In the genomic region with DNA sequence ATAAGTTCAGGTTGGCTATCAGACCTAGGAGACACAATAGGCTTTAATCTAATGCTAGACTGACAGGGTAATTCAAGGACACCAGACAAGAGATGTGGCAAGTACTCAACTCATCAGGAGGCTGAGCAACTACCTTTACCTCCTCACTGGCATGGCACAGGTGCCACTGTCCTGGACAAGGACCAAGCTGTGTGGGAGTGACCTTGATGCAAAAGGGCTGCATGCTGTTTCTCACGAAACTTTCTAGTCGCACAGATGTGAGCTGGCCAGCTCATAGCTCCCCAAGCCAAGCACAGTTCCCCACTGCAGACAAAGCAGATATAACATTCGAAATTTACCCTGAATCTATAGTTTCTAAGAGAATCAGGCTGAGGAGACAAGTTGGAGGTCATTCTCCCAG, we compare ENCODE assay signal across 28 cellular contexts.
DNase-seq lines count a peak whose midpoint lies in the region; ATAC-seq, FAIRE-seq and TF ChIP-seq lines count a peak whose summit lies in the region.
"Had no signal": no experiment of that assay in that cellular context is flagged by ENCODE, and none has a peak within 500 bp of the region (broad histone marks: within the 10 kb centered on the region; RNA-seq: fewer than 3 reads in every experiment).

No MANE protein-coding gene starts in this region.

- H2BK5ac ChIP-seq in H1 (ENCODE audit: low read depth, low read length) = no peak overlapping the region

- H3K27ac ChIP-seq in H1 (ENCODE audit: low read depth, low read length) (no peak overlapping the region), pancreas (no peak overlapping the region)
- H3K27ac ChIP-seq: BLaER1 had no signal

- no peak overlapping the region for H3K18ac ChIP-seq in H1 (ENCODE audit: extremely low read depth, low read length)

- H3K27me3 ChIP-seq in H1 (replicated peaks in 1 of 4; ENCODE audit: control insufficient read depth in 3 of 4, extremely low read depth in 1 of 4, insufficient read depth in 3 of 4, low read length in 3 of 4) = no peaks in the 10 kb centered on the region; a peak in 1 of 7 replicates
- H3K27me3 ChIP-seq in pancreas = no peaks in the 10 kb centered on the region
- H3K27me3 ChIP-seq: BE2C, BLaER1 had no signal

- H3K4me3 ChIP-seq in H1 (ENCODE audit: extremely low read depth in 1 of 4, insufficient read depth in 2 of 4, low read depth in 3 of 4, low read length in 4 of 4) (no peak overlapping the region), pancreas (no peak overlapping the region)
- H3K4me3 ChIP-seq: BLaER1, GM12878 had no signal

- WGBS in H1 (ENCODE audit: extremely low coverage in 1 of 2, insufficient coverage in 1 of 2, insufficient read length in 1 of 2, insufficient replicate concordance in 2 of 2, low coverage in 1 of 2, low lambda C conversion rate in 2 of 2, missing lambda C conversion rate in 1 of 2), 2 experiments = 81% methylated on average over 3 of the region's 3 CpGs; no CpG with 5 or more reads in 1 of the 2 experiments
- 23 to 37% methylated on average over 3 of the region's 3 CpGs for WGBS in pancreas, 2 donors

- H2BK15ac ChIP-seq in H1 (ENCODE audit: low read length) = peak overlapping the region; percentile 93

- H3K4me1 ChIP-seq in H1 (replicated peaks in 1 of 4; ENCODE audit: control insufficient read depth in 3 of 4, insufficient read depth in 4 of 4, low read length in 3 of 4) (peaks cover 0 to 12% (median 3%) of the 10 kb centered on the region in 4 experiments; a peak in 3 of 7 replicates), pancreas (peaks cover 0 to 5% (median 0%) of the 10 kb centered on the region in 3 donors)

- POLR2A ChIA-PET in WTC11 (lab: Charles Lee) = no interaction called here
- POLR2A ChIA-PET in H1 (lab: Charles Lee; ENCODE audit: partially characterized antibody) = no interaction called here

- H3K4me3 Mint-ChIP-seq in WTC11 (no peak overlapping the region), progenitor cell of endocrine pancreas (ENCODE audit: low read depth) (no peak overlapping the region)
- H3K4me3 Mint-ChIP-seq in T-helper 2 cell treated with Interferon-gamma antibody and Interleukin-4, amounts not matched to agents 5 μg/mL and 100 μg/mL, for 36 hours = no peak overlapping the region
- H3K4me3 Mint-ChIP-seq: CD14-positive monocyte; CD4-positive, alpha-beta memory T cell; CD4-positive, CD25-positive, alpha-beta regulatory T cell; CD8-positive, alpha-beta memory T cell had no signal

- no peak overlapping the region for H4K5ac ChIP-seq in H1 (ENCODE audit: insufficient read length, low read depth, low read length)

- H3K4me2 ChIP-seq in H1 (ENCODE audit: insufficient read depth in 1 of 2, low read depth in 2 of 2, low read length in 2 of 2) = no peak overlapping the region

- H4K8ac ChIP-seq in H1 (ENCODE audit: extremely low read depth, insufficient read depth, low read length) = no peak overlapping the region

- H3K79me2 ChIP-seq in H1 (ENCODE audit: control insufficient read depth in 1 of 2, insufficient read depth in 2 of 2, low read length in 2 of 2) = no peaks in the 10 kb centered on the region

- H3K79me1 ChIP-seq in H1 (ENCODE audit: low read depth, low read length) = no peaks in the 10 kb centered on the region

- H2AK5ac ChIP-seq in H1 (ENCODE audit: low read depth, low read length) = no peak overlapping the region

- TF ChIP-seq CTCF in WTC11 (IDR thresholded peaks at IDR 0.05) (no peak), H1 (IDR thresholded peaks at IDR 0.05; ENCODE audit: control extremely low read depth in 1 of 3, insufficient read depth in 1 of 3, low read depth in 1 of 3, low read length in 3 of 3) (no peak), pancreas (IDR thresholded peaks at IDR 0.05) (no peak), progenitor cell of endocrine pancreas (IDR thresholded peaks at IDR 0.05; ENCODE audit: unreplicated experiment) (no peak)

- no peak overlapping the region for H2BK120ac ChIP-seq in H1 (replicated peaks; ENCODE audit: low read depth, low read length)

- no peak for TF ChIP-seq RAD21 in H1 (IDR thresholded peaks at IDR 0.05 in 1 of 2, conservative IDR thresholded peaks at IDR 0.05 in 1 of 2; ENCODE audit: low read depth in 2 of 2, low read length in 2 of 2)

- no peak for TF ChIP-seq EP300 in H1 (IDR thresholded peaks at IDR 0.05; ENCODE audit: borderline replicate concordance in 1 of 2, low read depth in 2 of 2, low read length in 2 of 2)

- no peaks in the 10 kb centered on the region for H3K9me3 ChIP-seq in H1 (ENCODE audit: insufficient read depth in 2 of 2, low read depth in 1 of 2, low read length in 1 of 2)
- no peaks in the 10 kb centered on the region for H3K9me3 ChIP-seq in pancreas
- H3K9me3 ChIP-seq: BE2C, BLaER1 had no signal

- FAIRE-seq in H1 (lab: Jason Lieb, UNC) (no peak), pancreas (lab: Jason Lieb, UNC) (no peak)
- FAIRE-seq: A204.1, GM12878, GM12892, GM18507 had no signal

- H2AFZ ChIP-seq in H1 (ENCODE audit: low read length) = no peak overlapping the region

- no peak for DNase-seq in WTC11 (ENCODE audit: low spot score)
- no peak for DNase-seq in H1 (ENCODE audit: low read depth in 1 of 2, low spot score in 2 of 2)
- peak in 4 of 6 donors; percentile 18 to 47 (median 29) for DNase-seq in pancreas
- no peak for DNase-seq in progenitor cell of endocrine pancreas (ENCODE audit: low spot score, unreplicated experiment)
- no peak for DNase-seq in T-helper 2 cell treated with Interferon-gamma antibody and Interleukin-4, amounts not matched to agents 5 μg/mL and 100 μg/mL, for 36 hours (ENCODE audit: low spot score)
- DNase-seq: 8988T; ACHN; BE2C; C1 segment of cervical spinal cord; CD4-positive, alpha-beta memory T cell; CD4-positive, CD25-positive, alpha-beta regulatory T cell; CD8-positive, alpha-beta memory T cell; COR-L47; DMS 273 treated with DMSO at 0.1 percent for 48 hours; DMS153; DMS53; DMS79; DND-41; EL; GDM1 had no signal

- H2BK20ac ChIP-seq in H1 (ENCODE audit: low read length) = no peak overlapping the region

- ATAC-seq in WTC11 = peak; percentile 17; the same call in 1 of the 2 replicates
- peak; percentile 60 to 88 (median 72) for ATAC-seq in pancreas
- no peak for ATAC-seq in HG02588 (IDR thresholded peaks at IDR 0.05; ENCODE audit: unreplicated experiment)
- no peak for ATAC-seq in activated CD4-positive, CD25-positive, alpha-beta regulatory T cell treated with anti-CD3 and anti-CD28 coated beads, Interleukin-2, amount 50 U/mL, for 24 hours
- ATAC-seq: GM12878 had no signal

- CTCF ChIA-PET in WTC11 (lab: Charles Lee) = interaction anchor here (1.5 kb wide), 1 partner anchor 14 kb away, joined by 4 read pairs; no protein-coding TSS in a partner anchor
- CTCF ChIA-PET in H1 (lab: Charles Lee; ENCODE audit: partially characterized antibody) = interaction anchor here (0.6 kb wide), 1 partner anchor 49 kb away, joined by 3 read pairs; no protein-coding TSS in a partner anchor

- H3K27ac Mint-ChIP-seq in WTC11 (no peak overlapping the region), progenitor cell of endocrine pancreas (no peak overlapping the region)
- H3K27ac Mint-ChIP-seq in T-helper 2 cell treated with Interferon-gamma antibody and Interleukin-4, amounts not matched to agents 5 μg/mL and 100 μg/mL, for 36 hours = no peak overlapping the region
- H3K27ac Mint-ChIP-seq: CD14-positive monocyte; CD4-positive, alpha-beta memory T cell; CD4-positive, CD25-positive, alpha-beta regulatory T cell; CD8-positive, alpha-beta memory T cell had no signal

- H3K36me3 ChIP-seq in H1 (ENCODE audit: control insufficient read depth in 2 of 4, insufficient read depth in 4 of 4, low read length in 3 of 4) (no peaks in the 10 kb centered on the region), pancreas (no peaks in the 10 kb centered on the region)
- H3K36me3 ChIP-seq: BE2C, BLaER1 had no signal

- H3K56ac ChIP-seq in H1 (replicated peaks; ENCODE audit: insufficient read length, low read depth, low read length) = no peak overlapping the region

- no peak overlapping the region for H3K14ac ChIP-seq in H1 (ENCODE audit: insufficient read length)

- intact Hi-C loops in pancreas (cut with DNase I) = no loop called here

- H3K9ac ChIP-seq in H1 (replicated peaks in 1 of 4; ENCODE audit: extremely low read depth in 1 of 4, low read depth in 3 of 4, low read length in 3 of 4) = no peak overlapping the region
- H3K9ac ChIP-seq: BLaER1 had no signal

- no peak overlapping the region for H3K4ac ChIP-seq in H1 (replicated peaks; ENCODE audit: insufficient read length, low read depth, low read length)

- peaks cover 2% of the 10 kb centered on the region; the same call in 1 of the 2 replicates for H3K23me2 ChIP-seq in H1 (ENCODE audit: low read depth, low read length)

- H4K20me1 ChIP-seq in H1 (replicated peaks in 1 of 2; ENCODE audit: control insufficient read depth in 1 of 2, insufficient read depth in 2 of 2, low read length in 2 of 2) = no peaks in the 10 kb centered on the region
- H4K20me1 ChIP-seq: BLaER1 had no signal

- H3K4me1 Mint-ChIP-seq in WTC11 (peaks cover 38% of the 10 kb centered on the region), progenitor cell of endocrine pancreas (ENCODE audit: low read depth) (no peaks in the 10 kb centered on the region)
- H3K4me1 Mint-ChIP-seq in T-helper 2 cell treated with Interferon-gamma antibody and Interleukin-4, amounts not matched to agents 5 μg/mL and 100 μg/mL, for 36 hours (ENCODE audit: low read depth) = no peaks in the 10 kb centered on the region
- H3K4me1 Mint-ChIP-seq: CD14-positive monocyte; CD4-positive, alpha-beta memory T cell; CD4-positive, CD25-positive, alpha-beta regulatory T cell; CD8-positive, alpha-beta memory T cell had no signal

- no peak overlapping the region for H3K23ac ChIP-seq in H1 (ENCODE audit: insufficient read length)

- no peak for TF ChIP-seq POLR2A in H1 (IDR thresholded peaks at IDR 0.05; ENCODE audit: control extremely low read depth in 1 of 2, low read depth in 2 of 2, low read length in 2 of 2)

- H3K9me3 Mint-ChIP-seq in WTC11 = no peaks in the 10 kb centered on the region; the same call in 1 of the 2 replicates
- no peaks in the 10 kb centered on the region for H3K9me3 Mint-ChIP-seq in progenitor cell of endocrine pancreas (ENCODE audit: low read depth)
- no peaks in the 10 kb centered on the region for H3K9me3 Mint-ChIP-seq in T-helper 2 cell treated with Interferon-gamma antibody and Interleukin-4, amounts not matched to agents 5 μg/mL and 100 μg/mL, for 36 hours
- H3K9me3 Mint-ChIP-seq: CD4-positive, alpha-beta memory T cell; CD8-positive, alpha-beta memory T cell had no signal

- no peak overlapping the region for H4K91ac ChIP-seq in H1 (replicated peaks; ENCODE audit: insufficient read length, low read length)

- H2BK12ac ChIP-seq in H1 (ENCODE audit: low read depth, low read length) = peak overlapping the region; percentile 82; the same call in 1 of the 2 replicates

- no peaks in the 10 kb centered on the region for H3K36me3 Mint-ChIP-seq in WTC11
- H3K36me3 Mint-ChIP-seq in progenitor cell of endocrine pancreas (ENCODE audit: insufficient read depth) = no peaks in the 10 kb centered on the region
- H3K36me3 Mint-ChIP-seq in T-helper 2 cell treated with Interferon-gamma antibody and Interleukin-4, amounts not matched to agents 5 μg/mL and 100 μg/mL, for 36 hours (ENCODE audit: low read depth) = no peaks in the 10 kb centered on the region
- H3K36me3 Mint-ChIP-seq: CD14-positive monocyte; CD4-positive, alpha-beta memory T cell; CD4-positive, CD25-positive, alpha-beta regulatory T cell; CD8-positive, alpha-beta memory T cell had no signal

- H3K27me3 Mint-ChIP-seq in WTC11 (ENCODE audit: low read depth) (peaks cover 3% of the 10 kb centered on the region; the same call in 1 of the 2 replicates), progenitor cell of endocrine pancreas (peaks cover 3% of the 10 kb centered on the region)
- no peaks in the 10 kb centered on the region for H3K27me3 Mint-ChIP-seq in T-helper 2 cell treated with Interferon-gamma antibody and Interleukin-4, amounts not matched to agents 5 μg/mL and 100 μg/mL, for 36 hours (ENCODE audit: low read depth)
- H3K27me3 Mint-ChIP-seq: CD4-positive, alpha-beta memory T cell; CD4-positive, CD25-positive, alpha-beta regulatory T cell; CD8-positive, alpha-beta memory T cell had no signal

Comparison
In these comparisons a context has a peak if more than half of its experiments do, and no peak if none do; other contexts are left out.
1. ATAC-seq: peak in WTC11 (single experiment) and pancreas (4 of 4); none in HG02588 (single experiment) and activated CD4-positive, CD25-positive, alpha-beta regulatory T cell treated with anti-CD3 and anti-CD28 coated beads, Interleukin-2, amount 50 U/mL, for 24 hours (0 of 2).
2. DNase-seq: peak in pancreas (4 of 6); none in WTC11 (single experiment), H1 (0 of 2), progenitor cell of endocrine pancreas (single experiment) and T-helper 2 cell treated with Interferon-gamma antibody and Interleukin-4, amounts not matched to agents 5 μg/mL and 100 μg/mL, for 36 hours (single experiment).